Comparison of ENCODE assay signal across 25 cellular contexts in the genomic region with DNA sequence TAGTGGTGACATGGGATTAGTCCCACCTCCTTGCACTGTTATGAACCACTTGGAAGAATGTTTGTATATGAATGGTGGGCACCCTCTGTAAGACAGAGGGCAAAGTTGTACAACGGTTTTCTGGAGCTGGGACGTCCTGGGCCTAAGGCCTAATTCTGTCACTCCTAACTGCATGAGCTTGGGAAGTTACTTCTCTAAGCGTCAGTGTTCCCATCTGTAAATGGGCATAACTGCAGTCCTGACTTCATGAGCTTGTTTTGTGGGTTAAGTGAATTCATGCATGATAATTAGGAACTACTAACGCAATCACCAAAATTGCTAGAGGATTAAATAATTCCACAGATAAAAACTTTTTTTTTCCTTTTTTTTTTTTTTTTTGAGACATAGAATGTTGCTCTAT. TPM values are rescaled to one million over a fixed set of nuclear protein-coding genes. Genes with fewer than 3 reads are reported as not detected.
A peak's percentile ranks its signal among the peaks of the same experiment; 100 is the strongest.
DNase-seq lines count a peak whose midpoint lies in the region; ATAC-seq and TF ChIP-seq lines count a peak whose summit lies in the region.
"Had no signal": no experiment of that assay in that cellular context is flagged by ENCODE, and none has a peak within 500 bp of the region (broad histone marks: within the 10 kb centered on the region; RNA-seq: fewer than 3 reads in every experiment).

No MANE protein-coding gene starts in this region.

- no peaks in the 10 kb centered on the region; the same call in 2 of the 3 replicates for H3K36me3 Mint-ChIP-seq in GM23338 (ENCODE audit: low read depth)
- H3K36me3 Mint-ChIP-seq in neural crest cell (ENCODE audit: low read depth): peaks cover 3% of the 10 kb centered on the region

- H3K9me3 Mint-ChIP-seq in GM23338 (no peaks in the 10 kb centered on the region), neural crest cell (no peaks in the 10 kb centered on the region)
- H3K9me3 Mint-ChIP-seq: stimulated activated naive CD8-positive, alpha-beta T cell treated with anti-CD3 and anti-CD28 coated beads, Interleukin-15, amount 100 ng/mL, for 72 hours had no signal

- peaks cover 2% of the 10 kb centered on the region; the same call in 1 of the 2 replicates for H3K36me3 ChIP-seq in GM23338 (ENCODE audit: insufficient read depth)
- H3K36me3 ChIP-seq: cardiac muscle cell, right atrium auricular region, tibial nerve had no signal

- H3K27ac Mint-ChIP-seq in GM23338: no peak overlapping the region
- no peak overlapping the region for H3K27ac Mint-ChIP-seq in neural crest cell (ENCODE audit: unreplicated experiment)
- H3K27ac Mint-ChIP-seq: stimulated activated naive CD8-positive, alpha-beta T cell treated with anti-CD3 and anti-CD28 coated beads, Interleukin-15, amount 100 ng/mL, for 72 hours had no signal

- H3K4me3 ChIP-seq in GM23338 (peak overlapping the region; percentile 85), fibroblast of villous mesenchyme (ENCODE audit: low read depth, low read length) (peak overlapping the region; percentile 82)

- H3K4me1 Mint-ChIP-seq in GM23338: peaks cover 49% of the 10 kb centered on the region
- peaks cover 64% of the 10 kb centered on the region for H3K4me1 Mint-ChIP-seq in neural crest cell

- peaks cover 7% of the 10 kb centered on the region for H3K27me3 Mint-ChIP-seq in GM23338 (ENCODE audit: insufficient read depth, low read depth, poor library complexity)
- no peaks in the 10 kb centered on the region for H3K27me3 Mint-ChIP-seq in neural crest cell (ENCODE audit: low read depth)

- H3K27ac ChIP-seq in GM23338 (ENCODE audit: low read depth) (no peak overlapping the region), VCaP (peak overlapping the region; percentile 98; the same call in 1 of the 2 replicates), caudate nucleus (ENCODE audit: low read depth, low read length) (no peak overlapping the region)
- H3K27ac ChIP-seq: cardiac muscle cell, epithelial cell of prostate, SJCRH30 had no signal

- no peaks in the 10 kb centered on the region for H3K9me2 ChIP-seq in GM23338 (ENCODE audit: insufficient read depth)

- ATAC-seq in GM23338: no peak
- ATAC-seq: stimulated activated naive CD8-positive, alpha-beta T cell treated with anti-CD3 and anti-CD28 coated beads, Interleukin-15, amount 100 ng/mL, for 72 hours had no signal

- H3K4me3 Mint-ChIP-seq in GM23338: peak overlapping the region; percentile 90
- peak overlapping the region; percentile 96 for H3K4me3 Mint-ChIP-seq in neural crest cell

- no peak for DNase-seq in GM23338 (ENCODE audit: low spot score)
- DNase-seq in fibroblast of villous mesenchyme (ENCODE audit: low read depth): no peak
- DNase-seq in neural crest cell (ENCODE audit: low read depth, low spot score): no peak
- no peak for DNase-seq in NCI-H1930 (lab: John Stamatoyannopoulos, UW)
- DNase-seq in CD1c-positive myeloid dendritic cell (ENCODE audit: extremely low spot score): no peak
- DNase-seq in RPMI8226: no peak
- DNase-seq in caudate nucleus (lab: John Stamatoyannopoulos, UW): no peak
- DNase-seq: activated CD4-positive, alpha-beta T cell treated with anti-CD3 and anti-CD28 coated beads, Interleukin-2, amount 50 U/mL, for 48 hours; activated effector memory CD4-positive, alpha-beta T cell treated with anti-CD3 and anti-CD28 coated beads, Interleukin-2, amount 50 U/mL, for 16 hours; amniotic stem cell; foreskin fibroblast; hippocampal formation; islet precursor cell; NCI-H1092 treated with DMSO at 0.1 percent for 48 hours; NCI-H2029 treated with DMSO at 0.1 percent for 48 hours; NCI-H446 treated with DMSO at 0.1 percent for 48 hours; NK-92 treated with Interleukin-12 subunit alpha and Interleukin-12 subunit beta, amount 100 ng/mL, for 24 hours; SJCRH30; stimulated activated naive CD8-positive, alpha-beta T cell treated with anti-CD3 and anti-CD28 coated beads, Interleukin-15, amount 100 ng/mL, for 72 hours; T-helper 2 cell had no signal

- peaks cover 55% of the 10 kb centered on the region for H4K20me1 ChIP-seq in GM23338 (replicated peaks; ENCODE audit: insufficient read depth)

- 0 out of 2 replicates have a peak, but pooled peaks cover 1% of the 10 kb centered on the region for H3F3A ChIP-seq in GM23338 (replicated peaks; ENCODE audit: low read depth)

- peaks cover 64% of the 10 kb centered on the region for H3K79me2 ChIP-seq in GM23338 (replicated peaks; ENCODE audit: insufficient read depth)

- H3K27me3 ChIP-seq in GM23338 (ENCODE audit: insufficient read depth): no peaks in the 10 kb centered on the region
- H3K27me3 ChIP-seq: cardiac muscle cell, right atrium auricular region, SJCRH30, tibial nerve had no signal

- H3K4me1 ChIP-seq in GM23338 (ENCODE audit: insufficient read depth): peaks cover 31% of the 10 kb centered on the region; the same call in 1 of the 2 replicates

- H2AFZ ChIP-seq in GM23338: no peak overlapping the region

- peak overlapping the region; percentile 78 for H3K4me2 ChIP-seq in GM23338

- TF ChIP-seq CTCF in GM23338 (conservative IDR thresholded peaks at IDR 0.05; ENCODE audit: low read depth in 2 of 2): no peak
- TF ChIP-seq CTCF in VCaP (conservative IDR thresholded peaks at IDR 0.05): no peak
- no peak for TF ChIP-seq CTCF in fibroblast of villous mesenchyme (IDR thresholded peaks at IDR 0.05; ENCODE audit: insufficient read depth, low read depth, low read length)
- no peak for TF ChIP-seq CTCF in neural crest cell (conservative IDR thresholded peaks at IDR 0.05)

TF ChIP-seq in GM23338, 12 proteins besides CTCF, POLR2A, EP300 and RAD21:
- TF ChIP-seq, protein P1, sequence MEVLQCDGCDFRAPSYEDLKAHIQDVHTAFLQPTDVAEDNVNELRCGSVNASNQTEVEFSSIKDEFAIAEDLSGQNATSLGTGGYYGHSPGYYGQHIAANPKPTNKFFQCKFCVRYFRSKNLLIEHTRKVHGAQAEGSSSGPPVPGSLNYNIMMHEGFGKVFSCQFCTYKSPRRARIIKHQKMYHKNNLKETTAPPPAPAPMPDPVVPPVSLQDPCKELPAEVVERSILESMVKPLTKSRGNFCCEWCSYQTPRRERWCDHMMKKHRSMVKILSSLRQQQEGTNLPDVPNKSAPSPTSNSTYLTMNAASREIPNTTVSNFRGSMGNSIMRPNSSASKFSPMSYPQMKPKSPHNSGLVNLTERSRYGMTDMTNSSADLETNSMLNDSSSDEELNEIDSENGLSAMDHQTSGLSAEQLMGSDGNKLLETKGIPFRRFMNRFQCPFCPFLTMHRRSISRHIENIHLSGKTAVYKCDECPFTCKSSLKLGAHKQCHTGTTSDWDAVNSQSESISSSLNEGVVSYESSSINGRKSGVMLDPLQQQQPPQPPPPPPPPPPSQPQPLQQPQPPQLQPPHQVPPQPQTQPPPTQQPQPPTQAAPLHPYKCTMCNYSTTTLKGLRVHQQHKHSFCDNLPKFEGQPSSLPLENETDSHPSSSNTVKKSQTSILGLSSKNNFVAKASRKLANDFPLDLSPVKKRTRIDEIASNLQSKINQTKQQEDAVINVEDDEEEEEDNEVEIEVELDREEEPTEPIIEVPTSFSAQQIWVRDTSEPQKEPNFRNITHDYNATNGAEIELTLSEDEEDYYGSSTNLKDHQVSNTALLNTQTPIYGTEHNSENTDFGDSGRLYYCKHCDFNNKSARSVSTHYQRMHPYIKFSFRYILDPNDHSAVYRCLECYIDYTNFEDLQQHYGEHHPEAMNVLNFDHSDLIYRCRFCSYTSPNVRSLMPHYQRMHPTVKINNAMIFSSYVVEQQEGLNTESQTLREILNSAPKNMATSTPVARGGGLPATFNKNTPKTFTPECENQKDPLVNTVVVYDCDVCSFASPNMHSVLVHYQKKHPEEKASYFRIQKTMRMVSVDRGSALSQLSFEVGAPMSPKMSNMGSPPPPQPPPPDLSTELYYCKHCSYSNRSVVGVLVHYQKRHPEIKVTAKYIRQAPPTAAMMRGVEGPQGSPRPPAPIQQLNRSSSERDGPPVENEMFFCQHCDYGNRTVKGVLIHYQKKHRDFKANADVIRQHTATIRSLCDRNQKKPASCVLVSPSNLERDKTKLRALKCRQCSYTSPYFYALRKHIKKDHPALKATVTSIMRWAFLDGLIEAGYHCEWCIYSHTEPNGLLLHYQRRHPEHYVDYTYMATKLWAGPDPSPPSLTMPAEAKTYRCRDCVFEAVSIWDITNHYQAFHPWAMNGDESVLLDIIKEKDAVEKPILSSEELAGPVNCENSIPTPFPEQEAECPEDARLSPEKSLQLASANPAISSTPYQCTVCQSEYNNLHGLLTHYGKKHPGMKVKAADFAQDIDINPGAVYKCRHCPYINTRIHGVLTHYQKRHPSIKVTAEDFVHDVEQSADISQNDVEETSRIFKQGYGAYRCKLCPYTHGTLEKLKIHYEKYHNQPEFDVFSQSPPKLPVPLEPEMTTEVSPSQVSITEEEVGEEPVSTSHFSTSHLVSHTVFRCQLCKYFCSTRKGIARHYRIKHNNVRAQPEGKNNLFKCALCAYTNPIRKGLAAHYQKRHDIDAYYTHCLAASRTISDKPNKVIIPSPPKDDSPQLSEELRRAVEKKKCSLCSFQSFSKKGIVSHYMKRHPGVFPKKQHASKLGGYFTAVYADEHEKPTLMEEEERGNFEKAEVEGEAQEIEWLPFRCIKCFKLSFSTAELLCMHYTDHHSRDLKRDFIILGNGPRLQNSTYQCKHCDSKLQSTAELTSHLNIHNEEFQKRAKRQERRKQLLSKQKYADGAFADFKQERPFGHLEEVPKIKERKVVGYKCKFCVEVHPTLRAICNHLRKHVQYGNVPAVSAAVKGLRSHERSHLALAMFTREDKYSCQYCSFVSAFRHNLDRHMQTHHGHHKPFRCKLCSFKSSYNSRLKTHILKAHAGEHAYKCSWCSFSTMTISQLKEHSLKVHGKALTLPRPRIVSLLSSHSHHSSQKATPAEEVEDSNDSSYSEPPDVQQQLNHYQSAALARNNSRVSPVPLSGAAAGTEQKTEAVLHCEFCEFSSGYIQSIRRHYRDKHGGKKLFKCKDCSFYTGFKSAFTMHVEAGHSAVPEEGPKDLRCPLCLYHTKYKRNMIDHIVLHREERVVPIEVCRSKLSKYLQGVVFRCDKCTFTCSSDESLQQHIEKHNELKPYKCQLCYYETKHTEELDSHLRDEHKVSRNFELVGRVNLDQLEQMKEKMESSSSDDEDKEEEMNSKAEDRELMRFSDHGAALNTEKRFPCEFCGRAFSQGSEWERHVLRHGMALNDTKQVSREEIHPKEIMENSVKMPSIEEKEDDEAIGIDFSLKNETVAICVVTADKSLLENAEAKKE (CRISPR knock-in tag; IDR thresholded peaks at IDR 0.05): no peak
- TF ChIP-seq NANOG (IDR thresholded peaks at IDR 0.05; ENCODE audit: borderline replicate concordance): no peak
- TF ChIP-seq ZNF114 (CRISPR knock-in tag; IDR thresholded peaks at IDR 0.05): no peak
- no peak for TF ChIP-seq STAT1 (IDR thresholded peaks at IDR 0.05; ENCODE audit: unreplicated experiment)
- TF ChIP-seq JUNB (IDR thresholded peaks at IDR 0.05; ENCODE audit: unreplicated experiment): no peak

RNA-seq across cellular contexts. Expression of a gene that starts 1.8 kb away (rescaled TPM):
- 93.5 and 104 TPM in 2 replicates for total RNA-seq in GM23338 (2014; rRNA removed; shearing (Covaris generic))
- polyA plus RNA-seq in GM23338 (2016; fragmentation: Nextera tagmentation; extraction: Ambion mirVana): 15.2 and 16.7 TPM in 2 replicates
- total RNA-seq in fibroblast of villous mesenchyme (32.8 and 44.8 TPM in 2 replicates), neural crest cell (96.2 and 96.5 TPM in 2 replicates)

RNA-seq across cellular contexts. Expression of a gene that starts 2.6 kb away (rescaled TPM):
- total RNA-seq in GM23338 (2014; rRNA removed; shearing (Covaris generic)): 7.1 and 8.1 TPM in 2 replicates
- polyA plus RNA-seq in GM23338 (2016; fragmentation: Nextera tagmentation; extraction: Ambion mirVana): 6.7 and 7.6 TPM in 2 replicates
- 3.2 and 6.9 TPM in 2 replicates for total RNA-seq in fibroblast of villous mesenchyme
- total RNA-seq in neural crest cell: 22.7 and 23.8 TPM in 2 replicates
